Comparison of ENCODE assay signal across 19 cellular contexts in the genomic region with DNA sequence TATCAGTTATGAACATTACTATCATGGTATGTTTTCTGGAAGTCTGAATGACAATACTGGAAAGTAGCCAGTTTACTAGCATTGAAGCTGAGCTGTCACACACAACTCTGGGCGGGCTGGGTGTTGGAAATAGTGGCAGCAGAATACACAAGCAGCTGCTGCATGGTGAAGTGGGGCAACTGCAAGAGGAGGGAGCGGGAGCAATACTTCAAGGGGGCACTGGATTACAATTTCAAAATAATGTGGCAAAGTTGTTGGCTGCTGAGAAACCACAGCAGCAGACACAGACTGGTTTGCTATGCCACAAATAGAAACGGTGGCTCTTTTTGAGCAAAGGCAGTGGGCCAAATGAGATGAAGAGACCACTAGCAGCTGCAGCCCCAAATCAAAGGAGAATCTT.
"Had no signal": no experiment of that assay in that cellular context is flagged by ENCODE, and none has a peak within 500 bp of the region (broad histone marks: within the 10 kb centered on the region; RNA-seq: fewer than 3 reads in every experiment).

No MANE protein-coding gene starts in this region.

- ATAC-seq: activated CD8-positive, alpha-beta T cell treated with anti-CD3 and anti-CD28 coated beads for 36 hours; activated T-cell treated with anti-CD3 and anti-CD28 coated beads, Interleukin-2, amount 50 U/mL, for 72 hours; mucosa of descending colon; natural killer cell treated with Interleukin-12 subunit alpha and Interleukin-12 subunit beta and Interleukin-15 and Interleukin-18, amount 100 ng/mL, for 72 hours; psoas muscle; right lobe of liver; upper lobe of right lung had no signal

- H3K4me3 Mint-ChIP-seq: activated CD8-positive, alpha-beta T cell treated with anti-CD3 and anti-CD28 coated beads for 36 hours; activated naive CD8-positive, alpha-beta T cell treated with anti-CD3 and anti-CD28 coated beads, Interleukin-2, amount 10 ng/mL, durations not matched to agents 7 days and 5 days; activated T-cell treated with anti-CD3 and anti-CD28 coated beads, Interleukin-2, amount 50 U/mL, for 72 hours; natural killer cell treated with Interleukin-12 subunit alpha and Interleukin-12 subunit beta and Interleukin-15 and Interleukin-18, amount 100 ng/mL, for 72 hours had no signal

- H3K27ac Mint-ChIP-seq: activated CD8-positive, alpha-beta T cell treated with anti-CD3 and anti-CD28 coated beads for 36 hours; activated naive CD8-positive, alpha-beta T cell treated with anti-CD3 and anti-CD28 coated beads, Interleukin-2, amount 10 ng/mL, durations not matched to agents 7 days and 5 days; activated T-cell treated with anti-CD3 and anti-CD28 coated beads, Interleukin-2, amount 50 U/mL, for 72 hours; natural killer cell treated with Interleukin-12 subunit alpha and Interleukin-12 subunit beta and Interleukin-15 and Interleukin-18, amount 100 ng/mL, for 72 hours had no signal

- H3K36me3 ChIP-seq: right lobe of liver, spleen, upper lobe of right lung had no signal

- H3K4me3 ChIP-seq: mucosa of descending colon, psoas muscle, right lobe of liver, spleen, upper lobe of right lung had no signal

- H3K27ac ChIP-seq: psoas muscle, right lobe of liver, spleen, upper lobe of right lung had no signal

- H3K36me3 Mint-ChIP-seq: activated naive CD8-positive, alpha-beta T cell treated with anti-CD3 and anti-CD28 coated beads, Interleukin-2, amount 10 ng/mL, durations not matched to agents 7 days and 5 days had no signal

- H3K27me3 Mint-ChIP-seq: activated CD8-positive, alpha-beta T cell treated with anti-CD3 and anti-CD28 coated beads for 36 hours had no signal

- H3K27me3 ChIP-seq: right lobe of liver, spleen, upper lobe of right lung had no signal

- H3K4me1 ChIP-seq: psoas muscle, right lobe of liver, spleen, upper lobe of right lung had no signal

- DNase-seq: activated CD8-positive, alpha-beta memory T cell treated with anti-CD3 and anti-CD28 coated beads, Interleukin-2, amount 50 U/mL, for 4 hours; activated CD8-positive, alpha-beta T cell treated with anti-CD3 and anti-CD28 coated beads for 36 hours; activated gamma-delta T cell treated with Interleukin-2 at 50 U/mL for 16 hours; activated naive CD8-positive, alpha-beta T cell treated with anti-CD3 and anti-CD28 coated beads, Interleukin-2, amount 10 ng/mL, durations not matched to agents 7 days and 5 days; activated T-cell treated with anti-CD3 and anti-CD28 coated beads, Interleukin-2, amount 50 U/mL, for 72 hours; aorta; foreskin melanocyte; head of caudate nucleus; mammary epithelial cell; mucosa of descending colon; occipital lobe; psoas muscle; right lobe of liver; spleen; stimulated activated CD4-positive, alpha-beta T cell treated with anti-CD3 and anti-CD28 coated beads, Interleukin-2, amount 100 ng/mL, for 24 hours; stimulated activated naive CD4-positive, alpha-beta T cell treated with Interleukin-2 at 50 U/mL for 16 hours; T-helper 9 cell; upper lobe of right lung had no signal

- H3K9me3 ChIP-seq: mucosa of descending colon, upper lobe of right lung had no signal

- H3K4me1 Mint-ChIP-seq: activated naive CD8-positive, alpha-beta T cell treated with anti-CD3 and anti-CD28 coated beads, Interleukin-2, amount 10 ng/mL, durations not matched to agents 7 days and 5 days had no signal
